In genomic region chr22:17665884-17666283, GRCh38 we compare ENCODE assay signal across 1 cellular context.
TF ChIP-seq lines count a peak whose summit lies in the region.

No MANE protein-coding gene starts in this region.

TF ChIP-seq in IMR-90, 13 proteins besides CTCF, POLR2A, EP300 and RAD21 (continued from another document):
- TF ChIP-seq RCOR1 (IDR thresholded peaks at IDR 0.05; ENCODE audit: insufficient replicate concordance, low read length), result no peak
TF ChIP-seq in IMR-90: peak in this region for 0.
